13 cellular contexts compared by ENCODE assay signal in genomic region chr7:93980744-93981479, GRCh38. TPM values are rescaled to one million over a fixed set of nuclear protein-coding genes. Genes with fewer than 3 reads are reported as not detected.
A peak's percentile ranks its signal among the peaks of the same experiment; 100 is the strongest.
DNase-seq lines count a peak whose midpoint lies in the region; ATAC-seq and TF ChIP-seq lines count a peak whose summit lies in the region.
"Had no signal": no experiment of that assay in that cellular context is flagged by ENCODE, and none has a peak within 500 bp of the region (broad histone marks: within the 10 kb centered on the region; RNA-seq: fewer than 3 reads in every experiment).

No MANE protein-coding gene starts in this region.

- H3K36me3 ChIP-seq in GM06990 (ENCODE audit: control insufficient read depth, insufficient read depth, low read length) (no peaks in the 10 kb centered on the region), OCI-LY3 (replicated peaks; ENCODE audit: low read depth, low read length) (no peaks in the 10 kb centered on the region), neural progenitor cell (no peaks in the 10 kb centered on the region), BE2C (no peaks in the 10 kb centered on the region)
- H3K36me3 ChIP-seq: gastrocnemius medialis had no signal

- no peaks in the 10 kb centered on the region for H3K9me3 Mint-ChIP-seq in neural progenitor cell

- H3K27me3 ChIP-seq in GM06990 (replicated peaks; ENCODE audit: control insufficient read depth, insufficient read depth, low read length) = no peaks in the 10 kb centered on the region
- no peaks in the 10 kb centered on the region for H3K27me3 ChIP-seq in OCI-LY3 (ENCODE audit: low read depth, low read length)
- H3K27me3 ChIP-seq in neural progenitor cell = no peaks in the 10 kb centered on the region
- no peaks in the 10 kb centered on the region for H3K27me3 ChIP-seq in BE2C
- H3K27me3 ChIP-seq: dorsolateral prefrontal cortex, gastrocnemius medialis had no signal

- no peaks in the 10 kb centered on the region for H3K27me3 Mint-ChIP-seq in neural progenitor cell (ENCODE audit: insufficient read depth, low read depth)

- H3K4me1 Mint-ChIP-seq in neural progenitor cell = no peaks in the 10 kb centered on the region

- no peak overlapping the region for H3K4me3 Mint-ChIP-seq in neural progenitor cell

- H3K79me2 ChIP-seq in OCI-LY3 (ENCODE audit: low read length) = no peaks in the 10 kb centered on the region
- no peaks in the 10 kb centered on the region for H3K79me2 ChIP-seq in neural progenitor cell (ENCODE audit: low read depth)

- H3K4me1 ChIP-seq in OCI-LY3 (ENCODE audit: low read length) (peaks cover 13% of the 10 kb centered on the region), neural progenitor cell (peaks cover 7% of the 10 kb centered on the region), BE2C (no peaks in the 10 kb centered on the region)
- H3K4me1 ChIP-seq: gastrocnemius medialis had no signal

- H2AFZ ChIP-seq in OCI-LY3 (ENCODE audit: low read depth, low read length) = peak overlapping the region; percentile 50
- H2AFZ ChIP-seq in neural progenitor cell (replicated peaks) = no peak overlapping the region

- H3K9me3 ChIP-seq in OCI-LY3 (ENCODE audit: insufficient read depth, low read length) = no peaks in the 10 kb centered on the region
- no peaks in the 10 kb centered on the region for H3K9me3 ChIP-seq in neural progenitor cell (ENCODE audit: low read depth)
- H3K9me3 ChIP-seq in BE2C = no peaks in the 10 kb centered on the region
- H3K9me3 ChIP-seq: gastrocnemius medialis had no signal

- ATAC-seq in GM21619 (IDR thresholded peaks at IDR 0.05; ENCODE audit: unreplicated experiment) = peak; percentile 47
- ATAC-seq in left lobe of liver = peak; percentile 46
- no peak for ATAC-seq in GM18517 (IDR thresholded peaks at IDR 0.05; ENCODE audit: unreplicated experiment)
- ATAC-seq: gastrocnemius medialis had no signal

- H4K20me1 ChIP-seq in OCI-LY3 (ENCODE audit: insufficient read depth, low read length) = no peaks in the 10 kb centered on the region
- no peaks in the 10 kb centered on the region for H4K20me1 ChIP-seq in neural progenitor cell (ENCODE audit: low read depth)

- peak overlapping the region; percentile 29 for H3K4me3 ChIP-seq in GM06990 (replicated peaks; ENCODE audit: low read depth, low read length)
- peak overlapping the region; percentile 73 for H3K4me3 ChIP-seq in OCI-LY3 (ENCODE audit: low read length)
- H3K4me3 ChIP-seq in neural progenitor cell = no peak overlapping the region
- H3K4me3 ChIP-seq in BE2C (ENCODE audit: low read depth, low read length) = no peak overlapping the region
- H3K4me3 ChIP-seq: dorsolateral prefrontal cortex, gastrocnemius medialis had no signal

- H3K27ac ChIP-seq in OCI-LY3 (ENCODE audit: low read length) (peak overlapping the region; percentile 19; the same call in 1 of the 2 replicates), neural progenitor cell (no peak overlapping the region)
- H3K27ac ChIP-seq: dorsolateral prefrontal cortex, gastrocnemius medialis had no signal

- no peaks in the 10 kb centered on the region for H3F3A ChIP-seq in neural progenitor cell (ENCODE audit: low read depth)

- H3K36me3 Mint-ChIP-seq in neural progenitor cell = no peaks in the 10 kb centered on the region

- H3K9ac ChIP-seq in OCI-LY3 (ENCODE audit: low read length) (peak overlapping the region; percentile 43), neural progenitor cell (no peak overlapping the region)

- TF ChIP-seq CTCF in GM06990 (IDR thresholded peaks at IDR 0.05; ENCODE audit: insufficient read depth, low read length, poor library complexity, severe bottlenecking) (no peak), OCI-LY3 (IDR thresholded peaks at IDR 0.05; ENCODE audit: low read depth, low read length) (no peak), neural progenitor cell (IDR thresholded peaks at IDR 0.05) (no peak), BE2C (IDR thresholded peaks at IDR 0.05; ENCODE audit: low read depth, low read length) (no peak)

- H3K4me2 ChIP-seq in OCI-LY3 (ENCODE audit: low read length) (peak overlapping the region; percentile 86), neural progenitor cell (no peak overlapping the region)

- no peak overlapping the region for H3K27ac Mint-ChIP-seq in neural progenitor cell

- no peak for DNase-seq in GM06990 (ENCODE audit: extremely low read depth, insufficient read length)
- no peak for DNase-seq in left lobe of liver (ENCODE audit: low spot score)
- DNase-seq in superior temporal gyrus (ENCODE audit: extremely low spot score) = no peak
- no peak for DNase-seq in neural progenitor cell (ENCODE audit: low spot score)
- DNase-seq in BE2C = no peak
- DNase-seq: dorsolateral prefrontal cortex, gastrocnemius medialis, MM.1S, NCI-H345, T1000 had no signal

RNA-seq across cellular contexts. Expression of gene BET1, which starts 23.2 kb away (rescaled TPM):
- total RNA-seq in left lobe of liver (17.1 TPM), neural progenitor cell (ENCODE audit: low replicate concordance) (43.8 and 60.7 TPM in 2 replicates)
- polyA plus RNA-seq in BE2C (2012; ENCODE audit: insufficient read depth, insufficient read length, low read depth) = 10.4 TPM

RNA-seq across cellular contexts. Expression of gene GNG11, which starts 59.4 kb away (rescaled TPM):
- total RNA-seq in left lobe of liver = 1.6 TPM
- total RNA-seq in neural progenitor cell (ENCODE audit: low replicate concordance) = 0.56 and 0.86 TPM in 2 replicates
- polyA plus RNA-seq in BE2C (2012; ENCODE audit: insufficient read depth, insufficient read length, low read depth) = 0.19 TPM

Comparison
In these comparisons a context has a peak if more than half of its experiments do, and no peak if none do; other contexts are left out.
1. H3K4me3 ChIP-seq: peak in GM06990 (single experiment) and OCI-LY3 (single experiment); none in neural progenitor cell (single experiment) and BE2C (single experiment).